ENCODE assay signal across 26 cellular contexts in genomic region chr20:25643735-25644134, GRCh38. TPM values are rescaled to one million over a fixed set of nuclear protein-coding genes. Genes with fewer than 3 reads are reported as not detected.
DNase-seq lines count a peak whose midpoint lies in the region; ATAC-seq and TF ChIP-seq lines count a peak whose summit lies in the region.
"Had no signal": no experiment of that assay in that cellular context is flagged by ENCODE, and none has a peak within 500 bp of the region (broad histone marks: within the 10 kb centered on the region; RNA-seq: fewer than 3 reads in every experiment).

No MANE protein-coding gene starts in this region.

- H3K9me2 ChIP-seq in MM.1S (replicated peaks; ENCODE audit: insufficient read depth, low read length) (no peaks in the 10 kb centered on the region), hepatocyte (replicated peaks; ENCODE audit: insufficient read depth) (no peaks in the 10 kb centered on the region)

- H2AFZ ChIP-seq in DND-41 (ENCODE audit: low read depth, low read length) (no peak overlapping the region), MM.1S (ENCODE audit: low read length) (no peak overlapping the region), hepatocyte (no peak overlapping the region)
- H2AFZ ChIP-seq: GM23338 had no signal

- H3K27ac ChIP-seq in DND-41 (ENCODE audit: low read length) (peak overlapping the region; percentile 59), MM.1S (ENCODE audit: low read length) (no peak overlapping the region), thymus (ENCODE audit: low read depth) (peak overlapping the region; percentile 88), foreskin keratinocyte (no peak overlapping the region), hepatocyte (no peak overlapping the region)
- H3K27ac ChIP-seq: A549, Peyer's patch, SJSA1 had no signal

- DNase-seq in activated naive CD4-positive, alpha-beta T cell treated with anti-CD3 and anti-CD28 coated beads, Interleukin-2, amount 50 U/mL, for 72 hours (ENCODE audit: low spot score in 2 of 2) = no peak
- no peak for DNase-seq in activated naive CD4-positive, alpha-beta T cell treated with anti-CD3 and anti-CD28 coated beads, Interleukin-2, amount 10 ng/mL, durations not matched to agents 7 days and 5 days
- peak; percentile 67 for DNase-seq in DND-41
- peak; percentile 30 for DNase-seq in MM.1S
- no peak for DNase-seq in foreskin keratinocyte
- DNase-seq in hepatocyte (ENCODE audit: low spot score) = no peak
- DNase-seq: Caco-2, DMS 273 treated with DMSO at 0.1 percent for 48 hours, DMS79 treated with DMSO at 0.1 percent for 48 hours, NCI-H1092, NCI-H1436, NCI-H1930, NCI-H226, NCI-H524, NCI-H774, Peyer's patch had no signal

- H3K79me2 ChIP-seq in DND-41 (ENCODE audit: insufficient read depth, low read length) = no peaks in the 10 kb centered on the region
- H3K79me2 ChIP-seq in MM.1S (ENCODE audit: low read length) = no peaks in the 10 kb centered on the region
- H3K79me2 ChIP-seq in hepatocyte = no peaks in the 10 kb centered on the region

- H3K4me1 ChIP-seq in DND-41 (ENCODE audit: insufficient read depth, low read length) (peaks cover 20% of the 10 kb centered on the region), MM.1S (ENCODE audit: low read length) (no peaks in the 10 kb centered on the region), thymus (ENCODE audit: control insufficient read depth, insufficient read depth, low read length) (peaks cover 20% of the 10 kb centered on the region), foreskin keratinocyte (no peaks in the 10 kb centered on the region), hepatocyte (ENCODE audit: insufficient read depth) (no peaks in the 10 kb centered on the region)
- H3K4me1 ChIP-seq: A549, Caco-2, Peyer's patch, SJSA1 had no signal

- H3K4me3 ChIP-seq in DND-41 (ENCODE audit: low read depth in 1 of 2, low read length in 2 of 2) (no peak overlapping the region), MM.1S (ENCODE audit: low read length) (no peak overlapping the region), thymus (ENCODE audit: low read length) (no peak overlapping the region), hepatocyte (no peak overlapping the region)
- H3K4me3 ChIP-seq: A549, GM12878, GM23338, HAP-1, K562, Peyer's patch, SJSA1 had no signal

- H3K36me3 ChIP-seq in DND-41 (ENCODE audit: insufficient read depth, low read length) (no peaks in the 10 kb centered on the region; the same call in 1 of the 2 replicates), MM.1S (replicated peaks; ENCODE audit: insufficient read depth, low read length) (no peaks in the 10 kb centered on the region), thymus (ENCODE audit: control insufficient read depth, insufficient read depth) (no peaks in the 10 kb centered on the region), hepatocyte (replicated peaks; ENCODE audit: insufficient read depth, low read depth) (no peaks in the 10 kb centered on the region)
- H3K36me3 ChIP-seq: HAP-1, SJSA1 had no signal

- TF ChIP-seq CTCF in DND-41 (IDR thresholded peaks at IDR 0.05; ENCODE audit: borderline replicate concordance, extremely low read depth, low read length, poor library complexity, severe bottlenecking) = no peak
- TF ChIP-seq CTCF in MM.1S (IDR thresholded peaks at IDR 0.05; ENCODE audit: low read length) = no peak
- TF ChIP-seq CTCF in foreskin keratinocyte (conservative IDR thresholded peaks at IDR 0.05) = no peak
- TF ChIP-seq CTCF in hepatocyte (IDR thresholded peaks at IDR 0.05; ENCODE audit: poor library complexity) = no peak

- ATAC-seq in activated naive CD4-positive, alpha-beta T cell treated with anti-CD3 and anti-CD28 coated beads, Interleukin-2, amount 50 U/mL, for 72 hours = peak; percentile 53 to 54
- ATAC-seq in DND-41 (ENCODE audit: insufficient read depth, low read depth) (peak; percentile 93), foreskin keratinocyte (no peak)
- ATAC-seq: A549, GM12878, GM23338, K562, Right ventricle myocardium inferior had no signal

- no peak overlapping the region for H3K27ac Mint-ChIP-seq in activated naive CD4-positive, alpha-beta T cell treated with anti-CD3 and anti-CD28 coated beads, Interleukin-2, amount 50 U/mL, for 72 hours
- H3K27ac Mint-ChIP-seq in activated naive CD4-positive, alpha-beta T cell treated with anti-CD3 and anti-CD28 coated beads, Interleukin-2, amount 10 ng/mL, durations not matched to agents 7 days and 5 days = no peak overlapping the region
- H3K27ac Mint-ChIP-seq: B cell, CD14-positive monocyte had no signal

- H3F3A ChIP-seq in MM.1S (ENCODE audit: insufficient read depth, low read length) = no peaks in the 10 kb centered on the region

- H3K9ac ChIP-seq in DND-41 (ENCODE audit: low read depth, low read length) (no peak overlapping the region), MM.1S (ENCODE audit: low read length) (no peak overlapping the region)

- no peaks in the 10 kb centered on the region for H3K9me3 Mint-ChIP-seq in activated naive CD4-positive, alpha-beta T cell treated with anti-CD3 and anti-CD28 coated beads, Interleukin-2, amount 50 U/mL, for 72 hours
- no peaks in the 10 kb centered on the region for H3K9me3 Mint-ChIP-seq in activated naive CD4-positive, alpha-beta T cell treated with anti-CD3 and anti-CD28 coated beads, Interleukin-2, amount 10 ng/mL, durations not matched to agents 7 days and 5 days

- H3K9me3 ChIP-seq in DND-41 (ENCODE audit: insufficient read depth, low read length, severe bottlenecking) (no peaks in the 10 kb centered on the region), MM.1S (replicated peaks; ENCODE audit: insufficient read depth, low read length) (no peaks in the 10 kb centered on the region), thymus (ENCODE audit: control insufficient read depth) (no peaks in the 10 kb centered on the region), hepatocyte (ENCODE audit: low read depth) (no peaks in the 10 kb centered on the region)
- H3K9me3 ChIP-seq: HAP-1, Peyer's patch, SJSA1 had no signal

- H3K4me3 Mint-ChIP-seq in activated naive CD4-positive, alpha-beta T cell treated with anti-CD3 and anti-CD28 coated beads, Interleukin-2, amount 10 ng/mL, durations not matched to agents 7 days and 5 days = no peak overlapping the region
- H3K4me3 Mint-ChIP-seq: B cell, CD14-positive monocyte, GM23338 had no signal

- H3K27me3 ChIP-seq in DND-41 (ENCODE audit: insufficient read depth, low read length, poor library complexity) (no peaks in the 10 kb centered on the region), MM.1S (replicated peaks; ENCODE audit: insufficient read depth, low read length) (no peaks in the 10 kb centered on the region), thymus (ENCODE audit: control insufficient read depth, insufficient read depth) (no peaks in the 10 kb centered on the region), foreskin keratinocyte (no peaks in the 10 kb centered on the region), hepatocyte (no peaks in the 10 kb centered on the region)
- H3K27me3 ChIP-seq: Peyer's patch, SJSA1 had no signal

- no peak overlapping the region for H3K4me2 ChIP-seq in DND-41 (ENCODE audit: insufficient read depth, low read length)
- no peak overlapping the region for H3K4me2 ChIP-seq in MM.1S (ENCODE audit: low read depth, low read length)
- H3K4me2 ChIP-seq in hepatocyte = no peak overlapping the region
- H3K4me2 ChIP-seq: A549 had no signal

- H3K27me3 Mint-ChIP-seq in activated naive CD4-positive, alpha-beta T cell treated with anti-CD3 and anti-CD28 coated beads, Interleukin-2, amount 10 ng/mL, durations not matched to agents 7 days and 5 days = no peaks in the 10 kb centered on the region
- H3K27me3 Mint-ChIP-seq: B cell had no signal

- peaks cover 6% of the 10 kb centered on the region for H3K4me1 Mint-ChIP-seq in activated naive CD4-positive, alpha-beta T cell treated with anti-CD3 and anti-CD28 coated beads, Interleukin-2, amount 10 ng/mL, durations not matched to agents 7 days and 5 days
- H3K4me1 Mint-ChIP-seq: B cell, CD14-positive monocyte had no signal

- CTCF ChIA-PET in activated naive CD4-positive, alpha-beta T cell treated with anti-CD3 and anti-CD28 coated beads, Interleukin-2, amount 10 ng/mL, durations not matched to agents 7 days and 5 days (lab: Charles Lee) = interaction anchor here (1.0 kb wide), 1 partner anchor 10 kb away, joined by 3 read pairs; no protein-coding TSS in a partner anchor

- peaks cover 4 to 12% of the 10 kb centered on the region in 2 donors for H3K36me3 Mint-ChIP-seq in activated naive CD4-positive, alpha-beta T cell treated with anti-CD3 and anti-CD28 coated beads, Interleukin-2, amount 50 U/mL, for 72 hours
- H3K36me3 Mint-ChIP-seq in activated naive CD4-positive, alpha-beta T cell treated with anti-CD3 and anti-CD28 coated beads, Interleukin-2, amount 10 ng/mL, durations not matched to agents 7 days and 5 days = peaks cover 20% of the 10 kb centered on the region
- H3K36me3 Mint-ChIP-seq: CD14-positive monocyte had no signal

- no peaks in the 10 kb centered on the region for H4K20me1 ChIP-seq in DND-41 (ENCODE audit: insufficient read depth, low read length)
- H4K20me1 ChIP-seq in MM.1S (ENCODE audit: insufficient read depth, low read length) = no peaks in the 10 kb centered on the region
- no peaks in the 10 kb centered on the region for H4K20me1 ChIP-seq in hepatocyte (ENCODE audit: insufficient read depth, poor library complexity, severe bottlenecking)

RNA-seq across cellular contexts. Expression of gene NANP, which starts 19.9 kb away (rescaled TPM):
- 1 to 10 TPM; 6.6 to 9.5 TPM for total RNA-seq in activated naive CD4-positive, alpha-beta T cell treated with anti-CD3 and anti-CD28 coated beads, Interleukin-2, amount 50 U/mL, for 72 hours
- polyA plus RNA-seq in thymus = 2.9 TPM
- 10.2 and 10.3 TPM in 2 replicates for total RNA-seq in foreskin keratinocyte
- polyA plus RNA-seq in foreskin keratinocyte = 4.0 and 5.0 TPM in 2 replicates
- 7.1 and 8.5 TPM in 2 replicates for total RNA-seq in hepatocyte
- 3.7 and 5.4 TPM in 2 replicates for polyA plus RNA-seq in hepatocyte

RNA-seq across cellular contexts. Expression of gene ZNF337, which starts 52.9 kb away (rescaled TPM):
- total RNA-seq in activated naive CD4-positive, alpha-beta T cell treated with anti-CD3 and anti-CD28 coated beads, Interleukin-2, amount 50 U/mL, for 72 hours = 10 to 100 TPM; 14.3 to 17.2 TPM
- polyA plus RNA-seq in thymus (35.6 TPM), foreskin keratinocyte (6.2 and 6.7 TPM in 2 replicates), hepatocyte (6.6 and 7.1 TPM in 2 replicates)
- total RNA-seq in foreskin keratinocyte (14.3 and 15.3 TPM in 2 replicates), hepatocyte (7.7 and 11.3 TPM in 2 replicates)

RNA-seq across cellular contexts. Expression of gene NINL, which starts 58.4 kb away (rescaled TPM):
- 1 to 10 TPM; 3.2 to 5.5 TPM for total RNA-seq in activated naive CD4-positive, alpha-beta T cell treated with anti-CD3 and anti-CD28 coated beads, Interleukin-2, amount 50 U/mL, for 72 hours
- polyA plus RNA-seq in thymus (28.5 TPM), foreskin keratinocyte (2.8 and 3.5 TPM in 2 replicates), hepatocyte (24.5 and 31.7 TPM in 2 replicates)
- total RNA-seq in foreskin keratinocyte (4.3 TPM in 2 replicates), hepatocyte (23.2 and 27.1 TPM in 2 replicates)

Comparison
In these comparisons a context has a peak if more than half of its experiments do, and no peak if none do; other contexts are left out.
1. DNase-seq: peak in DND-41 (single experiment) and MM.1S (single experiment); none in activated naive CD4-positive, alpha-beta T cell treated with anti-CD3 and anti-CD28 coated beads, Interleukin-2, amount 50 U/mL, for 72 hours (0 of 2), activated naive CD4-positive, alpha-beta T cell treated with anti-CD3 and anti-CD28 coated beads, Interleukin-2, amount 10 ng/mL, durations not matched to agents 7 days and 5 days (single experiment), foreskin keratinocyte (0 of 2) and hepatocyte (single experiment).
2. H3K27ac ChIP-seq: peak in DND-41 (single experiment) and thymus (single experiment); none in MM.1S (single experiment), foreskin keratinocyte (single experiment) and hepatocyte (single experiment).